In the genomic region with DNA sequence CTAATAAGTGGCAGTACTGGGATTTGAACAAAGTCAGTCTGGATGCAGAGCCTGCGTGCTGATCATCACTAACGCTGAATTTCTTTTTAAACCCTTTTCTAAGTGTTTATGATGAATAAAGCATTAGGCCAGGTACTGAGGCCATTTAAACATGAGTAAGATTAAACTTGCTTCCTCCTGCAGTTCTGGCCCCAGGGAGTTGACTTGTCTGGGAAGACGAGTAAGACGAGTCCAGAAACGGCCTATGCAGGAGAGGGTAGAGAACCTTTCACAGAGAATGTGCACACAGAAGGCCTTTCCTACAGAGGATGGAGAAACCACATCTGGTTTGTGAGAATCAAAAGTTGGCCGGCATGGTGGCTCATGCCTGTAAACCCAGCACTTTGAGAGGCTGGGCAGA, we compare ENCODE assay signal across 20 cellular contexts. TPM values are rescaled to one million over a fixed set of nuclear protein-coding genes. Genes with fewer than 3 reads are reported as not detected.
DNase-seq lines count a peak whose midpoint lies in the region; ATAC-seq, FAIRE-seq and TF ChIP-seq lines count a peak whose summit lies in the region.
"Had no signal": no experiment of that assay in that cellular context is flagged by ENCODE, and none has a peak within 500 bp of the region (broad histone marks: within the 10 kb centered on the region; RNA-seq: fewer than 3 reads in every experiment).

No MANE protein-coding gene starts in this region.

- H3K4me1 Mint-ChIP-seq in nephron progenitor cell, result peaks cover 90% of the 10 kb centered on the region
- H3K4me1 Mint-ChIP-seq: CD8-positive, alpha-beta memory T cell had no signal

- intact Hi-C loops in kidney (cut with DNase I) (no loop called here), ascending aorta (cut with DNase I) (loop anchor here (2.0 kb wide), 1 partner anchor 23 kb away; no protein-coding TSS in a partner anchor)

- peak overlapping the region in 8 of 11 experiments; percentile 0 to 84 (median 54); a peak in 8 of 22 replicates for H3K4me2 ChIP-seq in BLaER1 treated with 17β-estradiol and CSF1 and Interleukin-3, amounts not matched to agents 10 nM and 100 nM
- H3K4me2 ChIP-seq: A549, KMS-11 had no signal

- TF ChIP-seq CTCF in nephron progenitor cell (IDR thresholded peaks at IDR 0.05) (no peak), kidney (IDR thresholded peaks at IDR 0.05; ENCODE audit: borderline replicate concordance, extremely low read depth, insufficient read depth) (no peak), ascending aorta (IDR thresholded peaks at IDR 0.05) (no peak)

- H3K9ac ChIP-seq in BLaER1 treated with 17β-estradiol and CSF1 and Interleukin-3, amounts not matched to agents 10 nM and 100 nM, result no peak overlapping the region
- no peak overlapping the region for H3K9ac ChIP-seq in kidney (ENCODE audit: low read length in 2 of 2)
- H3K9ac ChIP-seq: KMS-11 had no signal

- no peaks in the 10 kb centered on the region for H3K9me3 ChIP-seq in BLaER1 treated with 17β-estradiol and CSF1 and Interleukin-3, amounts not matched to agents 10 nM and 100 nM (replicated peaks in 1 of 11)
- H3K9me3 ChIP-seq in kidney (ENCODE audit: control insufficient read depth in 1 of 2, low read length in 2 of 2) (no peaks in the 10 kb centered on the region), ascending aorta (no peaks in the 10 kb centered on the region)
- H3K9me3 ChIP-seq: A549 had no signal

- H3K36me3 Mint-ChIP-seq in nephron progenitor cell (ENCODE audit: low read depth), result no peaks in the 10 kb centered on the region

- DNase-seq in HPDE6-E6E7 (ENCODE audit: extremely low spot score) (peak; percentile 32), nephron progenitor cell (no peak), kidney (no peak), RPMI8226 (no peak), ascending aorta (ENCODE audit: low spot score in 2 of 2) (no peak)
- DNase-seq: C1 segment of cervical spinal cord; CD8-positive, alpha-beta memory T cell; DMS53; HFFc6; NCI-H1417; NCI-H187; NCI-H226; NCI-H524; SIG-M5 had no signal

- H3K9me3 Mint-ChIP-seq in nephron progenitor cell, result no peaks in the 10 kb centered on the region
- H3K9me3 Mint-ChIP-seq: CD8-positive, alpha-beta memory T cell; HFFc6 had no signal

- H3K27me3 ChIP-seq in BLaER1 treated with 17β-estradiol and CSF1 and Interleukin-3, amounts not matched to agents 10 nM and 100 nM, result no peaks in the 10 kb centered on the region
- no peaks in the 10 kb centered on the region for H3K27me3 ChIP-seq in ascending aorta

- no peak overlapping the region for H3K4me3 Mint-ChIP-seq in nephron progenitor cell
- H3K4me3 Mint-ChIP-seq: CD8-positive, alpha-beta memory T cell; HFFc6 had no signal

- H3K27ac ChIP-seq in BLaER1 treated with 17β-estradiol and CSF1 and Interleukin-3, amounts not matched to agents 10 nM and 100 nM, result no peak overlapping the region
- no peak overlapping the region for H3K27ac ChIP-seq in kidney (ENCODE audit: low read depth in 2 of 2, low read length in 2 of 2)
- H3K27ac ChIP-seq in ascending aorta, result no peak overlapping the region
- H3K27ac ChIP-seq: A549, KMS-11, RWPE1 had no signal

- H3K4me3 ChIP-seq in BLaER1 treated with 17β-estradiol and CSF1 and Interleukin-3, amounts not matched to agents 10 nM and 100 nM, result no peak overlapping the region
- H3K4me3 ChIP-seq in kidney (ENCODE audit: low read length in 2 of 2) (no peak overlapping the region), ascending aorta (no peak overlapping the region)
- H3K4me3 ChIP-seq: A549 had no signal

- no peak for FAIRE-seq in kidney (lab: Jason Lieb, UNC)
- FAIRE-seq: A549, H54 had no signal

- peak overlapping the region; percentile 100 for H3K27ac Mint-ChIP-seq in nephron progenitor cell
- H3K27ac Mint-ChIP-seq: CD8-positive, alpha-beta memory T cell; HFFc6 had no signal

- peaks cover 12 to 51% (median 39%) of the 10 kb centered on the region in 10 experiments for H3K4me1 ChIP-seq in BLaER1 treated with 17β-estradiol and CSF1 and Interleukin-3, amounts not matched to agents 10 nM and 100 nM
- peaks cover 9 to 20% of the 10 kb centered on the region in 2 donors for H3K4me1 ChIP-seq in kidney (ENCODE audit: control insufficient read depth in 1 of 2, insufficient read depth in 1 of 2, low read depth in 1 of 2, low read length in 2 of 2)
- peaks cover 0 to 6% of the 10 kb centered on the region in 2 donors for H3K4me1 ChIP-seq in ascending aorta
- H3K4me1 ChIP-seq: A549 had no signal

- ATAC-seq in esophagus mucosa, result peak; percentile 83
- ATAC-seq: A549 had no signal

- no peaks in the 10 kb centered on the region for H3K27me3 Mint-ChIP-seq in nephron progenitor cell (ENCODE audit: low read depth, poor library complexity)
- H3K27me3 Mint-ChIP-seq: CD8-positive, alpha-beta memory T cell had no signal

- H3K36me3 ChIP-seq in BLaER1 treated with 17β-estradiol and CSF1 and Interleukin-3, amounts not matched to agents 10 nM and 100 nM, result no peaks in the 10 kb centered on the region
- no peaks in the 10 kb centered on the region for H3K36me3 ChIP-seq in kidney (ENCODE audit: control insufficient read depth in 1 of 2, insufficient read depth in 2 of 2, low read length in 2 of 2)
- H3K36me3 ChIP-seq in ascending aorta, result no peaks in the 10 kb centered on the region

- no peaks in the 10 kb centered on the region for H4K20me1 ChIP-seq in BLaER1 treated with 17β-estradiol and CSF1 and Interleukin-3, amounts not matched to agents 10 nM and 100 nM

RNA-seq across cellular contexts. Expression of gene SPRY4, which starts 42.9 kb away (rescaled TPM):
- total RNA-seq in esophagus mucosa (2.6 TPM), kidney (16.6 TPM), ascending aorta (111 TPM)
- 6.0 TPM for polyA plus RNA-seq in kidney (ENCODE audit: insufficient read depth, low read depth, low replicate concordance)
- polyA plus RNA-seq: CD8-positive, alpha-beta memory T cell had no signal
